ENCODE assay signal across 1 cellular context in genomic region chr15:68286256-68286655, GRCh38.
TF ChIP-seq lines count a peak whose summit lies in the region.

No MANE protein-coding gene starts in this region.

TF ChIP-seq in IMR-90, 13 proteins besides CTCF, POLR2A, EP300 and RAD21 (continued from another document):
- TF ChIP-seq MAZ (IDR thresholded peaks at IDR 0.05; ENCODE audit: borderline replicate concordance, low read depth, low read length) (no peak), CHD1 (IDR thresholded peaks at IDR 0.05; ENCODE audit: low read depth, low read length) (no peak), USF2 (IDR thresholded peaks at IDR 0.05; ENCODE audit: low read depth, low read length) (no peak), SMC3 (IDR thresholded peaks at IDR 0.05; ENCODE audit: low read depth, low read length) (no peak), CEBPB (IDR thresholded peaks at IDR 0.05; ENCODE audit: low read depth, low read length) (no peak), ELK1 (IDR thresholded peaks at IDR 0.05; ENCODE audit: borderline replicate concordance, low read depth, low read length) (no peak)
